ENCODE assay signal across 8 cellular contexts in the genomic region with DNA sequence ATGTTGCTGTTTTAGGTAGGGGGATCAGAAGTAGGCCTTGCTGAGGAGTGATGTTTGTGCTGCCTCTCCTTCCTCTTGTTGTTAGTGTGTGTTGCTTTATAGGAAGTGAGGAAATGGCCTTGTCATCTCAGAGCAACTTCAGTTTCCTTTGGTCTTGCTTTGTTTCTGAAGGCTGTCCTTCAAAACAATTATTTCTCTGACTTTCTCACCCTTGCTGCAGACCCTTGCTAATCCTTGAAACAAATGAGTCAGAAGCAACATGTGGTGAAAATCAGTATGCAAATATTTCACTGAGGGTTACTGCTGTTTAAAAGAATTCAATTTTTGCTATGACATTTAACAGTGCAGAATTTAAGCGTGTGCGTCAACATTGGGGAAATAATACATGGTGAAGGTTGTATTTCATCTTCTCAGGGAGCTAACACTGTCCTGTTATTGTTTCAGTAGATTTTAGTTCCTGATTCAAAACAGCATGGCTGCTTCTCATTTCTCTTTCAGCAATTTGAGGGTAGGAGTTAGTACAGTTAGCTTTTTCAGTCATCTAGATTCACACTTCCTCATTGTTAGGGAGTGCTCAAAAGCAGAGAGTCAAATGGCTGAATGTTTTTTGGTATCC. TPM values are rescaled to one million over a fixed set of nuclear protein-coding genes. Genes with fewer than 3 reads are reported as not detected.
DNase-seq lines count a peak whose midpoint lies in the region; ATAC-seq and TF ChIP-seq lines count a peak whose summit lies in the region.

No MANE protein-coding gene starts in this region.

- no peak overlapping the region for H3K4me3 Mint-ChIP-seq in GM23338

- H3K27ac Mint-ChIP-seq in GM23338: peak overlapping the region; percentile 69

- no peaks in the 10 kb centered on the region for H3K9me3 Mint-ChIP-seq in GM23338

- H2AFZ ChIP-seq in GM23338 (no peak overlapping the region), MM.1S (ENCODE audit: low read length) (no peak overlapping the region)

- H3K4me2 ChIP-seq in GM23338 (no peak overlapping the region), MM.1S (ENCODE audit: low read depth, low read length) (no peak overlapping the region)

- H3K27me3 ChIP-seq in GM23338 (ENCODE audit: insufficient read depth) (no peaks in the 10 kb centered on the region), MM.1S (replicated peaks; ENCODE audit: insufficient read depth, low read length) (no peaks in the 10 kb centered on the region), BE2C (no peaks in the 10 kb centered on the region)

- peaks cover 6% of the 10 kb centered on the region; the same call in 2 of the 3 replicates for H3K36me3 Mint-ChIP-seq in GM23338 (ENCODE audit: low read depth)

- peak; percentile 81 for ATAC-seq in GM18508 (IDR thresholded peaks at IDR 0.05; ENCODE audit: insufficient read depth, unreplicated experiment)
- no peak for ATAC-seq in GM23338

- peaks cover 16% of the 10 kb centered on the region for H3K4me1 ChIP-seq in GM23338 (ENCODE audit: insufficient read depth)
- peaks cover 9% of the 10 kb centered on the region for H3K4me1 ChIP-seq in MM.1S (ENCODE audit: low read length)
- H3K4me1 ChIP-seq in BE2C: no peaks in the 10 kb centered on the region

- H4K20me1 ChIP-seq in GM23338 (replicated peaks; ENCODE audit: insufficient read depth): no peaks in the 10 kb centered on the region
- no peaks in the 10 kb centered on the region for H4K20me1 ChIP-seq in MM.1S (ENCODE audit: insufficient read depth, low read length)

- H3K4me3 ChIP-seq in GM23338 (no peak overlapping the region), MM.1S (ENCODE audit: low read length) (no peak overlapping the region), BE2C (ENCODE audit: low read depth, low read length) (no peak overlapping the region)

- peaks cover 18% of the 10 kb centered on the region for H3K79me2 ChIP-seq in GM23338 (replicated peaks; ENCODE audit: insufficient read depth)
- no peaks in the 10 kb centered on the region for H3K79me2 ChIP-seq in MM.1S (ENCODE audit: low read length)

- DNase-seq in GM23338 (ENCODE audit: low spot score): no peak
- DNase-seq in M059J (ENCODE audit: low read depth): peak; percentile 88
- DNase-seq in fibroblast of gingiva (ENCODE audit: low read depth): peak; percentile 49
- no peak for DNase-seq in NCI-H510A treated with DMSO at 0.1 percent for 48 hours (lab: John Stamatoyannopoulos, UW)
- DNase-seq in MM.1S: no peak
- no peak for DNase-seq in HuH-7.5 (ENCODE audit: low spot score)
- DNase-seq in BE2C: no peak

- H3K9me3 ChIP-seq in MM.1S (replicated peaks; ENCODE audit: insufficient read depth, low read length) (no peaks in the 10 kb centered on the region), BE2C (no peaks in the 10 kb centered on the region)

- no peak overlapping the region for H3K9ac ChIP-seq in MM.1S (ENCODE audit: low read length)

- H3K4me1 Mint-ChIP-seq in GM23338: peaks cover 23% of the 10 kb centered on the region

- H3F3A ChIP-seq in GM23338 (replicated peaks; ENCODE audit: low read depth) (no peaks in the 10 kb centered on the region), MM.1S (ENCODE audit: insufficient read depth, low read length) (0 out of 2 replicates have a peak, but pooled peaks cover 3% of the 10 kb centered on the region)

- TF ChIP-seq CTCF in GM23338 (conservative IDR thresholded peaks at IDR 0.05; ENCODE audit: low read depth in 2 of 2): no peak
- no peak for TF ChIP-seq CTCF in MM.1S (IDR thresholded peaks at IDR 0.05; ENCODE audit: low read length)
- no peak for TF ChIP-seq CTCF in BE2C (IDR thresholded peaks at IDR 0.05; ENCODE audit: low read depth, low read length)

- H3K27me3 Mint-ChIP-seq in GM23338 (ENCODE audit: insufficient read depth, low read depth, poor library complexity): no peaks in the 10 kb centered on the region

- H3K27ac ChIP-seq in GM23338 (ENCODE audit: low read depth) (no peak overlapping the region), MM.1S (ENCODE audit: low read length) (no peak overlapping the region)

- H3K36me3 ChIP-seq in GM23338 (ENCODE audit: insufficient read depth): no peaks in the 10 kb centered on the region; the same call in 1 of the 2 replicates
- no peaks in the 10 kb centered on the region for H3K36me3 ChIP-seq in MM.1S (replicated peaks; ENCODE audit: insufficient read depth, low read length)
- no peaks in the 10 kb centered on the region for H3K36me3 ChIP-seq in BE2C

- H3K9me2 ChIP-seq in GM23338 (ENCODE audit: insufficient read depth): peaks cover 5% of the 10 kb centered on the region; the same call in 1 of the 2 replicates
- no peaks in the 10 kb centered on the region for H3K9me2 ChIP-seq in MM.1S (replicated peaks; ENCODE audit: insufficient read depth, low read length)

TF ChIP-seq in GM23338, 12 proteins besides CTCF, POLR2A, EP300 and RAD21 (continues in another document):
- no peak for TF ChIP-seq STAT1 (IDR thresholded peaks at IDR 0.05; ENCODE audit: unreplicated experiment)
- no peak for TF ChIP-seq JUNB (IDR thresholded peaks at IDR 0.05; ENCODE audit: unreplicated experiment)
- no peak for TF ChIP-seq REST (IDR thresholded peaks at IDR 0.05; ENCODE audit: unreplicated experiment)
- no peak for TF ChIP-seq ZNF114 (CRISPR knock-in tag; IDR thresholded peaks at IDR 0.05)
- no peak for TF ChIP-seq POLR2AphosphoS5 (IDR thresholded peaks at IDR 0.05; ENCODE audit: low read depth)
- no peak for TF ChIP-seq NANOG (IDR thresholded peaks at IDR 0.05; ENCODE audit: borderline replicate concordance)
- TF ChIP-seq, protein P1, sequence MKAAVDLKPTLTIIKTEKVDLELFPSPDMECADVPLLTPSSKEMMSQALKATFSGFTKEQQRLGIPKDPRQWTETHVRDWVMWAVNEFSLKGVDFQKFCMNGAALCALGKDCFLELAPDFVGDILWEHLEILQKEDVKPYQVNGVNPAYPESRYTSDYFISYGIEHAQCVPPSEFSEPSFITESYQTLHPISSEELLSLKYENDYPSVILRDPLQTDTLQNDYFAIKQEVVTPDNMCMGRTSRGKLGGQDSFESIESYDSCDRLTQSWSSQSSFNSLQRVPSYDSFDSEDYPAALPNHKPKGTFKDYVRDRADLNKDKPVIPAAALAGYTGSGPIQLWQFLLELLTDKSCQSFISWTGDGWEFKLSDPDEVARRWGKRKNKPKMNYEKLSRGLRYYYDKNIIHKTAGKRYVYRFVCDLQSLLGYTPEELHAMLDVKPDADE (IDR thresholded peaks at IDR 0.05): no peak
- no peak for TF ChIP-seq EZH2phosphoT487 (IDR thresholded peaks at IDR 0.05; ENCODE audit: unreplicated experiment)
- no peak for TF ChIP-seq CREB1 (CRISPR knock-in tag; IDR thresholded peaks at IDR 0.05; ENCODE audit: low read depth)
- TF ChIP-seq ZNF331 (CRISPR knock-in tag; IDR thresholded peaks at IDR 0.05; ENCODE audit: low read depth): no peak

RNA-seq across cellular contexts. Expression of gene RNF144B, which starts 13.8 kb away (rescaled TPM):
- total RNA-seq in GM23338 (2014; rRNA removed; shearing (Covaris generic)): 8.0 and 9.0 TPM in 2 replicates
- 3.2 and 4.2 TPM in 2 replicates for polyA plus RNA-seq in GM23338 (2016; fragmentation: Nextera tagmentation; extraction: Ambion mirVana)
- 5.4 and 8.6 TPM in 2 replicates for total RNA-seq in M059J (2014; rRNA removed; shearing (Covaris generic))
- not detected for polyA plus RNA-seq in BE2C (2012; ENCODE audit: insufficient read depth, insufficient read length, low read depth)

Comparison
In these comparisons a context has a peak if more than half of its experiments do, and no peak if none do; other contexts are left out.
1. DNase-seq: peak in M059J (single experiment) and fibroblast of gingiva (single experiment); none in GM23338 (single experiment), NCI-H510A treated with DMSO at 0.1 percent for 48 hours (single experiment), MM.1S (single experiment), HuH-7.5 (single experiment) and BE2C (single experiment).